ENCODE assay signal across 27 cellular contexts in the genomic region with DNA sequence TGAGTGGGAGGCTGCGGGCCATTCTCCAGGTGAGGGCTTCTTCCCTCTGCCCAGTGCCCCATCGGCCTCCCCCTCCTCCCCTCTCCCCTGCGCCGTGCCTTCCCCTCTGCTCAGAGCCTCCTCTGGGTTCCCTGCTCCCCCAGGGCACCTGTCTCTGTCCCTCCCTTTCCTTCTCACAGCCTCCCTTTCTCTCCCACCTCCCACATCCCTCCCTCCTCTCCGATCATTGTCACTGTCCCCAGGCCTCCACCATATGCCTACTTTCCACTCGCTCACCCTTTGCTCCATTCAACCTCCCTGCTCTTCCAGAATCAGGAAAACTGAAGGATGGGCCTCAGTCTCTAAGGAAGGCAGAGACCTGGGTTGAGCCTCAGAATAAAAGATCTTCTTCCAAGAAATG. TPM values are rescaled to one million over a fixed set of nuclear protein-coding genes. Genes with fewer than 3 reads are reported as not detected.
DNase-seq lines count a peak whose midpoint lies in the region; ATAC-seq and TF ChIP-seq lines count a peak whose summit lies in the region.
"Had no signal": no experiment of that assay in that cellular context is flagged by ENCODE, and none has a peak within 500 bp of the region (broad histone marks: within the 10 kb centered on the region; RNA-seq: fewer than 3 reads in every experiment).

No MANE protein-coding gene starts in this region.

- no peaks in the 10 kb centered on the region for H3K9me3 ChIP-seq in CD8-positive, alpha-beta memory T cell (ENCODE audit: low read length)
- H3K9me3 ChIP-seq in left ventricle myocardium inferior (replicated peaks) = no peaks in the 10 kb centered on the region
- H3K9me3 ChIP-seq: body of pancreas, tibial artery had no signal

- no peaks in the 10 kb centered on the region for H3K27me3 ChIP-seq in CD8-positive, alpha-beta memory T cell (ENCODE audit: insufficient read depth, low read length, poor library complexity, severe bottlenecking)
- H3K27me3 ChIP-seq in left ventricle myocardium inferior (ENCODE audit: low read depth) = peaks cover 6% of the 10 kb centered on the region
- H3K27me3 ChIP-seq: body of pancreas, foreskin keratinocyte, hepatocyte had no signal

- POLR2A ChIA-PET in CD8-positive, alpha-beta memory T cell (lab: Charles Lee) = interaction anchor here (0.6 kb wide), 1 partner anchor 67 kb away, joined by 3 read pairs; no protein-coding TSS in a partner anchor

- no peak for DNase-seq in T-helper 1 cell
- no peak for DNase-seq in CD8-positive, alpha-beta memory T cell
- no peak for DNase-seq in natural killer cell treated with Interleukin-12 subunit alpha and Interleukin-12 subunit beta and Interleukin-15 and Interleukin-18, amount 100 ng/mL, for 72 hours (ENCODE audit: low spot score)
- no peak for DNase-seq in left ventricle myocardium inferior
- DNase-seq in sciatic nerve (ENCODE audit: low spot score) = no peak
- no peak for DNase-seq in HT-29 (ENCODE audit: low spot score)
- DNase-seq: 8988T; activated CD4-positive, alpha-beta T cell treated with anti-CD3 and anti-CD28 coated beads, Interleukin-2, amount 50 U/mL, for 1 hour; AML-193; body of pancreas; effector CD4-positive, alpha-beta T cell; foreskin keratinocyte; HFFc6; Kasumi-1; left ventricle myocardium superior; NCI-H187; NCI-H2227 treated with DMSO at 0.1 percent for 48 hours; SHP77 treated with DMSO at 0.1 percent for 48 hours; stimulated activated CD4-positive, alpha-beta T cell treated with anti-CD3 and anti-CD28 coated beads, Interleukin-2, amount 100 ng/mL, for 24 hours; stimulated activated naive CD4-positive, alpha-beta T cell treated with Interleukin-2 at 50 U/mL for 16 hours; SW 1271; tibial artery had no signal

- no peak for ATAC-seq in natural killer cell treated with Interleukin-12 subunit alpha and Interleukin-12 subunit beta and Interleukin-15 and Interleukin-18, amount 100 ng/mL, for 72 hours
- no peak for ATAC-seq in sciatic nerve
- ATAC-seq: foreskin keratinocyte had no signal

- no peak overlapping the region for H3K27ac ChIP-seq in CD8-positive, alpha-beta memory T cell (ENCODE audit: low read depth, low read length)
- H3K27ac ChIP-seq in left ventricle myocardium inferior (replicated peaks) = no peak overlapping the region
- H3K27ac ChIP-seq: body of pancreas, foreskin keratinocyte, hepatocyte, tibial artery had no signal

- peak overlapping the region; percentile 90 for H3K27ac Mint-ChIP-seq in T-helper 1 cell treated with Interleukin-12 subunit alpha and Interleukin-12 subunit beta and Interleukin-4 antibody, amounts not matched to agents 30 μg/mL and 1 μg/mL, for 36 hours
- H3K27ac Mint-ChIP-seq in CD8-positive, alpha-beta memory T cell = peak overlapping the region; percentile 82 to 100 (median 96)
- peak overlapping the region; percentile 79 for H3K27ac Mint-ChIP-seq in activated naive CD8-positive, alpha-beta T cell
- H3K27ac Mint-ChIP-seq in natural killer cell treated with Interleukin-12 subunit alpha and Interleukin-12 subunit beta and Interleukin-15 and Interleukin-18, amount 100 ng/mL, for 72 hours = peak overlapping the region; percentile 95 to 98
- H3K27ac Mint-ChIP-seq: HFFc6 had no signal

- H3K4me3 Mint-ChIP-seq in T-helper 1 cell treated with Interleukin-12 subunit alpha and Interleukin-12 subunit beta and Interleukin-4 antibody, amounts not matched to agents 30 μg/mL and 1 μg/mL, for 36 hours = no peak overlapping the region
- peak overlapping the region in 3 of 7 donors; percentile 44 to 70 (median 66) for H3K4me3 Mint-ChIP-seq in CD8-positive, alpha-beta memory T cell
- H3K4me3 Mint-ChIP-seq in activated naive CD8-positive, alpha-beta T cell = no peak overlapping the region
- no peak overlapping the region for H3K4me3 Mint-ChIP-seq in natural killer cell treated with Interleukin-12 subunit alpha and Interleukin-12 subunit beta and Interleukin-15 and Interleukin-18, amount 100 ng/mL, for 72 hours
- H3K4me3 Mint-ChIP-seq: HFFc6 had no signal

- H3K4me3 ChIP-seq in CD8-positive, alpha-beta memory T cell (ENCODE audit: low read length) = no peak overlapping the region
- no peak overlapping the region for H3K4me3 ChIP-seq in left ventricle myocardium inferior
- H3K4me3 ChIP-seq: body of pancreas, hepatocyte, skin epidermis, tibial artery had no signal

- intact Hi-C loops in left ventricle myocardium inferior (cut with micrococcal nuclease) (no loop called here), sciatic nerve (cut with DNase I) (no loop called here)

- H3K36me3 ChIP-seq in CD8-positive, alpha-beta memory T cell (ENCODE audit: insufficient read depth, low read length) = peaks cover 5% of the 10 kb centered on the region
- H3K36me3 ChIP-seq in left ventricle myocardium inferior = no peaks in the 10 kb centered on the region
- H3K36me3 ChIP-seq: tibial artery had no signal

- H3K36me3 Mint-ChIP-seq in T-helper 1 cell treated with Interleukin-12 subunit alpha and Interleukin-12 subunit beta and Interleukin-4 antibody, amounts not matched to agents 30 μg/mL and 1 μg/mL, for 36 hours (ENCODE audit: low read depth) = peaks cover 23% of the 10 kb centered on the region
- H3K36me3 Mint-ChIP-seq in CD8-positive, alpha-beta memory T cell = peaks cover 4 to 46% (median 5%) of the 10 kb centered on the region in 3 donors
- H3K36me3 Mint-ChIP-seq in activated naive CD8-positive, alpha-beta T cell = no peaks in the 10 kb centered on the region
- H3K36me3 Mint-ChIP-seq in natural killer cell treated with Interleukin-12 subunit alpha and Interleukin-12 subunit beta and Interleukin-15 and Interleukin-18, amount 100 ng/mL, for 72 hours = peaks cover 5% of the 10 kb centered on the region

- H3K4me1 ChIP-seq in CD8-positive, alpha-beta memory T cell (ENCODE audit: insufficient read depth, low read length) = peaks cover 63% of the 10 kb centered on the region
- H3K4me1 ChIP-seq in left ventricle myocardium inferior = peaks cover 9% of the 10 kb centered on the region
- H3K4me1 ChIP-seq: body of pancreas, tibial artery had no signal

- peaks cover 58% of the 10 kb centered on the region for H3K4me1 Mint-ChIP-seq in T-helper 1 cell treated with Interleukin-12 subunit alpha and Interleukin-12 subunit beta and Interleukin-4 antibody, amounts not matched to agents 30 μg/mL and 1 μg/mL, for 36 hours (ENCODE audit: low read depth)
- H3K4me1 Mint-ChIP-seq in CD8-positive, alpha-beta memory T cell = peaks cover 81 to 92% (median 83%) of the 10 kb centered on the region in 3 donors
- H3K4me1 Mint-ChIP-seq in activated naive CD8-positive, alpha-beta T cell (ENCODE audit: low read depth) = peaks cover 44% of the 10 kb centered on the region
- peaks cover 71 to 72% of the 10 kb centered on the region in 2 donors for H3K4me1 Mint-ChIP-seq in natural killer cell treated with Interleukin-12 subunit alpha and Interleukin-12 subunit beta and Interleukin-15 and Interleukin-18, amount 100 ng/mL, for 72 hours (ENCODE audit: low read depth in 2 of 2)

- H3K27me3 Mint-ChIP-seq in T-helper 1 cell treated with Interleukin-12 subunit alpha and Interleukin-12 subunit beta and Interleukin-4 antibody, amounts not matched to agents 30 μg/mL and 1 μg/mL, for 36 hours (ENCODE audit: low read depth) = no peaks in the 10 kb centered on the region
- peaks cover 0 to 4% of the 10 kb centered on the region in 2 donors for H3K27me3 Mint-ChIP-seq in CD8-positive, alpha-beta memory T cell
- no peaks in the 10 kb centered on the region for H3K27me3 Mint-ChIP-seq in activated naive CD8-positive, alpha-beta T cell
- H3K27me3 Mint-ChIP-seq in natural killer cell treated with Interleukin-12 subunit alpha and Interleukin-12 subunit beta and Interleukin-15 and Interleukin-18, amount 100 ng/mL, for 72 hours = no peaks in the 10 kb centered on the region

- CTCF ChIA-PET in CD8-positive, alpha-beta memory T cell (lab: Charles Lee) = no interaction called here

- H3K9me3 Mint-ChIP-seq in T-helper 1 cell treated with Interleukin-12 subunit alpha and Interleukin-12 subunit beta and Interleukin-4 antibody, amounts not matched to agents 30 μg/mL and 1 μg/mL, for 36 hours = no peaks in the 10 kb centered on the region
- no peaks in the 10 kb centered on the region for H3K9me3 Mint-ChIP-seq in CD8-positive, alpha-beta memory T cell
- no peaks in the 10 kb centered on the region for H3K9me3 Mint-ChIP-seq in activated naive CD8-positive, alpha-beta T cell (ENCODE audit: low read depth)
- H3K9me3 Mint-ChIP-seq in natural killer cell treated with Interleukin-12 subunit alpha and Interleukin-12 subunit beta and Interleukin-15 and Interleukin-18, amount 100 ng/mL, for 72 hours = no peaks in the 10 kb centered on the region
- H3K9me3 Mint-ChIP-seq: HFFc6 had no signal

- no peak for TF ChIP-seq CTCF in left ventricle myocardium inferior (IDR thresholded peaks at IDR 0.05; ENCODE audit: borderline replicate concordance)

RNA-seq across cellular contexts. Expression of gene APOBEC3H, which starts 9.9 kb away (rescaled TPM):
- total RNA-seq in CD8-positive, alpha-beta memory T cell = 10 to 100 TPM; 10.8 to 11.0 TPM
- 11.7 TPM for polyA plus RNA-seq in CD8-positive, alpha-beta memory T cell
- total RNA-seq in natural killer cell treated with Interleukin-12 subunit alpha and Interleukin-12 subunit beta and Interleukin-15 and Interleukin-18, amount 100 ng/mL, for 72 hours = 1 to 10 TPM; 6.2 to 6.9 TPM
- 0.41 TPM for total RNA-seq in left ventricle myocardium inferior
- total RNA-seq in sciatic nerve = 1.1 TPM
- total RNA-seq in HT-29 (2014; rRNA removed; shearing (Covaris generic)) = not detected in 2 replicates
- total RNA-seq: body of pancreas, chondrocyte, hepatocyte had no signal
- polyA plus RNA-seq: hepatocyte had no signal

RNA-seq across cellular contexts. Expression of gene APOBEC3G, which starts 10.0 kb away (rescaled TPM):
- total RNA-seq in CD8-positive, alpha-beta memory T cell = 100 to 1,000 TPM; 158 to 165 TPM
- 256 TPM for polyA plus RNA-seq in CD8-positive, alpha-beta memory T cell
- total RNA-seq in natural killer cell treated with Interleukin-12 subunit alpha and Interleukin-12 subunit beta and Interleukin-15 and Interleukin-18, amount 100 ng/mL, for 72 hours = 100 to 1,000 TPM; 105 to 169 TPM
- 4.2 TPM for total RNA-seq in left ventricle myocardium inferior
- total RNA-seq in sciatic nerve = 8.9 TPM
- 0.97 TPM in 1 of 2 replicates, not detected in the other for total RNA-seq in HT-29 (2014; rRNA removed; shearing (Covaris generic))

RNA-seq across cellular contexts. Expression of gene APOBEC3F, which starts 46.4 kb away (rescaled TPM):
- total RNA-seq in CD8-positive, alpha-beta memory T cell = 10 to 100 TPM; 28.4 to 30.1 TPM
- polyA plus RNA-seq in CD8-positive, alpha-beta memory T cell = 20.5 TPM
- total RNA-seq in natural killer cell treated with Interleukin-12 subunit alpha and Interleukin-12 subunit beta and Interleukin-15 and Interleukin-18, amount 100 ng/mL, for 72 hours = 10 to 100 TPM; 21.7 to 31.6 TPM
- 4.8 TPM for total RNA-seq in left ventricle myocardium inferior
- total RNA-seq in sciatic nerve = 12.3 TPM
- 0.25 TPM in 1 of 2 replicates, not detected in the other for total RNA-seq in HT-29 (2014; rRNA removed; shearing (Covaris generic))

Comparison
In these comparisons a context has a peak if more than half of its experiments do, and no peak if none do; other contexts are left out.
1. RNA of gene APOBEC3G, which starts 10.0 kb away (total RNA-seq): 105 to 169 TPM in natural killer cell treated with Interleukin-12 subunit alpha and Interleukin-12 subunit beta and Interleukin-15 and Interleukin-18, amount 100 ng/mL, for 72 hours and 158 to 165 TPM in CD8-positive, alpha-beta memory T cell; 8.9 TPM in sciatic nerve (single experiment), 4.2 TPM in left ventricle myocardium inferior (single experiment) and 0.97 TPM in HT-29; every median in the first group is over 10 times any median in the second.
2. Peak in every context shown above with its lines, with median percentiles within 50 percentile points of each other: H3K27ac Mint-ChIP-seq.